Comparison of ENCODE assay signal across 1 cellular context in genomic region chr1:53220962-53221286, GRCh38.
TF ChIP-seq lines count a peak whose summit lies in the region.

No MANE protein-coding gene starts in this region.

TF ChIP-seq in HepG2, 621 proteins besides CTCF, POLR2A, EP300 and RAD21:
- TF ChIP-seq TEAD3 (CRISPR knock-in tag; optimal IDR thresholded peaks at IDR 0.05; ENCODE audit: borderline replicate concordance), result no peak
- no peak for TF ChIP-seq CHD2 (IDR thresholded peaks at IDR 0.05; ENCODE audit: low read depth, low read length)
- TF ChIP-seq NBN (conservative IDR thresholded peaks at IDR 0.05), result no peak
- no peak for TF ChIP-seq MYNN (CRISPR knock-in tag; IDR thresholded peaks at IDR 0.05; ENCODE audit: low read depth)
- no peak for TF ChIP-seq ZNF18 (CRISPR knock-in tag; IDR thresholded peaks at IDR 0.05; ENCODE audit: insufficient replicate concordance)
- no peak for TF ChIP-seq ZNF24 (IDR thresholded peaks at IDR 0.05)
- no peak for TF ChIP-seq GTF3A (CRISPR knock-in tag; conservative IDR thresholded peaks at IDR 0.05)
- TF ChIP-seq ZNF780A (CRISPR knock-in tag; IDR thresholded peaks at IDR 0.05), result no peak
- TF ChIP-seq ZFP91 (CRISPR knock-in tag; IDR thresholded peaks at IDR 0.05; ENCODE audit: borderline replicate concordance), result no peak
- TF ChIP-seq ONECUT2 (CRISPR knock-in tag; IDR thresholded peaks at IDR 0.05), result no peak
- no peak for TF ChIP-seq HOXA9 (CRISPR knock-in tag; IDR thresholded peaks at IDR 0.05; ENCODE audit: borderline replicate concordance)
- peak; percentile 33; the same call in 1 of the 2 replicates for TF ChIP-seq ZFP36L1 (CRISPR knock-in tag; IDR thresholded peaks at IDR 0.05)
- TF ChIP-seq RERE (CRISPR knock-in tag; IDR thresholded peaks at IDR 0.05; ENCODE audit: low read depth), result no peak
- no peak for TF ChIP-seq HNRNPK (IDR thresholded peaks at IDR 0.05; ENCODE audit: low read depth, low read length, poor library complexity, severe bottlenecking)
- TF ChIP-seq ZNF17 (CRISPR knock-in tag; IDR thresholded peaks at IDR 0.05), result 0 out of 2 replicates have a peak, but pooled peaks have one; percentile 54
- peak; percentile 55; the same call in 1 of the 2 replicates for TF ChIP-seq REL (CRISPR knock-in tag; conservative IDR thresholded peaks at IDR 0.05)
- no peak for TF ChIP-seq TARDBP (CRISPR knock-in tag; IDR thresholded peaks at IDR 0.05)
- TF ChIP-seq NFIB (CRISPR knock-in tag; IDR thresholded peaks at IDR 0.05; ENCODE audit: borderline replicate concordance), result no peak
- no peak for TF ChIP-seq ZNF432 (CRISPR knock-in tag; IDR thresholded peaks at IDR 0.05; ENCODE audit: borderline replicate concordance)
- TF ChIP-seq SALL1 (CRISPR knock-in tag; IDR thresholded peaks at IDR 0.05), result no peak
- no peak for TF ChIP-seq ZKSCAN5 (CRISPR knock-in tag; IDR thresholded peaks at IDR 0.05)
- TF ChIP-seq ZNF407 (CRISPR knock-in tag; IDR thresholded peaks at IDR 0.05; ENCODE audit: not compliant biosample characterization), result no peak
- TF ChIP-seq PHF5A (CRISPR knock-in tag; IDR thresholded peaks at IDR 0.05; ENCODE audit: low read depth, unreplicated experiment), result peak; percentile 6
- TF ChIP-seq KDM5A (IDR thresholded peaks at IDR 0.05; ENCODE audit: borderline replicate concordance, low read length), result no peak
- TF ChIP-seq PAX8 (CRISPR knock-in tag; IDR thresholded peaks at IDR 0.05; ENCODE audit: borderline replicate concordance), result no peak
- TF ChIP-seq KDM1A (CRISPR knock-in tag; IDR thresholded peaks at IDR 0.05), result no peak
- no peak for TF ChIP-seq ELF4 (CRISPR knock-in tag; IDR thresholded peaks at IDR 0.05; ENCODE audit: borderline replicate concordance)
- TF ChIP-seq CCAR2 (optimal IDR thresholded peaks at IDR 0.05; ENCODE audit: low read depth, low read length), result no peak
- TF ChIP-seq IKZF4 (CRISPR knock-in tag; IDR thresholded peaks at IDR 0.05; ENCODE audit: borderline replicate concordance, low read depth, not compliant biosample characterization), result no peak
- TF ChIP-seq MLXIP (CRISPR knock-in tag; IDR thresholded peaks at IDR 0.05; ENCODE audit: borderline replicate concordance), result no peak
- no peak for TF ChIP-seq ZNF777 (CRISPR knock-in tag; IDR thresholded peaks at IDR 0.05)
- no peak for TF ChIP-seq JUN (CRISPR knock-in tag; IDR thresholded peaks at IDR 0.05)
- no peak for TF ChIP-seq ZZZ3 (CRISPR knock-in tag; IDR thresholded peaks at IDR 0.05; ENCODE audit: borderline replicate concordance)
- no peak for TF ChIP-seq ZC3H13 (CRISPR knock-in tag; IDR thresholded peaks at IDR 0.05)
- no peak for TF ChIP-seq ZFP82 (CRISPR knock-in tag; IDR thresholded peaks at IDR 0.05; ENCODE audit: borderline replicate concordance)
